In the genomic region with DNA sequence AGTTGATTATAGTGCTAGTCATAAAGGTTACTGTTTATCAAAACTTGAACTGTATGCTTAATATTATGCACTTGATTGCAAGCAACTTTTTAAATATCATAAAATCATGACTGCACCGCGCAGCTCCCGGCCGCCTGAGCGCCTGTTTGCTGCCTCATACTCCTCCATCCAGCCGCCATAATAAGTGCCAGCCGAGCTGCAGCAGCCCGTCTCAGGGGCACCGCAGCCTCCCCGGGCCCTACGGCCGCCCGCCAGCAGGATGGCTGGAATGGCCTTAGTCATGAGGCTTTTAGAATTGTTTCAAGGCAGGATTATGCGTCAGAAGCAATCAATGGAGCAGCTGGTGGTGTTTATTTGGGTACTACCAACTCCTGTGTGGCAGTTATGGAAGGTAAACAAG, we compare ENCODE assay signal across 15 cellular contexts.
DNase-seq lines count a peak whose midpoint lies in the region; ATAC-seq lines count a peak whose summit lies in the region.
"Had no signal": no experiment of that assay in that cellular context is flagged by ENCODE, and none has a peak within 500 bp of the region (broad histone marks: within the 10 kb centered on the region; RNA-seq: fewer than 3 reads in every experiment).

No MANE protein-coding gene starts in this region.

- peaks cover 0 to 2% (median 0%) of the 10 kb centered on the region in 5 donors for H3K9me3 Mint-ChIP-seq in CD8-positive, alpha-beta memory T cell
- H3K9me3 Mint-ChIP-seq: H9 had no signal

- no peak overlapping the region for H3K27ac Mint-ChIP-seq in CD8-positive, alpha-beta memory T cell
- H3K27ac Mint-ChIP-seq: CD4-positive, CD25-positive, alpha-beta regulatory T cell; H9 had no signal

- H3K9me3 ChIP-seq in CD8-positive, alpha-beta memory T cell (ENCODE audit: low read length) = no peaks in the 10 kb centered on the region
- H3K9me3 ChIP-seq: BLaER1 treated with 17β-estradiol and CSF1 and Interleukin-3, amounts not matched to agents 10 nM and 100 nM had no signal

- H3K36me3 Mint-ChIP-seq in CD8-positive, alpha-beta memory T cell = no peaks in the 10 kb centered on the region
- H3K36me3 Mint-ChIP-seq: CD4-positive, CD25-positive, alpha-beta regulatory T cell had no signal

- H3K4me1 ChIP-seq in CD8-positive, alpha-beta memory T cell (ENCODE audit: insufficient read depth, low read length) = no peaks in the 10 kb centered on the region
- H3K4me1 ChIP-seq: BLaER1 treated with 17β-estradiol and CSF1 and Interleukin-3, amounts not matched to agents 10 nM and 100 nM had no signal

- POLR2A ChIA-PET in CD8-positive, alpha-beta memory T cell (lab: Charles Lee) = no interaction called here

- ATAC-seq in HG03571 (IDR thresholded peaks at IDR 0.05; ENCODE audit: unreplicated experiment) = no peak
- ATAC-seq: HepG2 had no signal

- no peak overlapping the region for H3K27ac ChIP-seq in CD8-positive, alpha-beta memory T cell (ENCODE audit: low read depth, low read length)
- H3K27ac ChIP-seq: BLaER1 treated with 17β-estradiol and CSF1 and Interleukin-3, amounts not matched to agents 10 nM and 100 nM had no signal

- H3K4me3 ChIP-seq in CD8-positive, alpha-beta memory T cell (ENCODE audit: low read length) = no peak overlapping the region
- H3K4me3 ChIP-seq: BLaER1 treated with 17β-estradiol and CSF1 and Interleukin-3, amounts not matched to agents 10 nM and 100 nM had no signal

- no peaks in the 10 kb centered on the region for H3K4me1 Mint-ChIP-seq in CD8-positive, alpha-beta memory T cell
- H3K4me1 Mint-ChIP-seq: CD4-positive, CD25-positive, alpha-beta regulatory T cell had no signal

- DNase-seq in NCI-H2029 (lab: John Stamatoyannopoulos, UW) (peak; percentile 40), NCI-H2029 treated with DMSO at 0.1 percent for 48 hours (lab: John Stamatoyannopoulos, UW) (no peak), Daoy (ENCODE audit: low read depth) (peak; percentile 26), NCI-H748 (lab: John Stamatoyannopoulos, UW; ENCODE audit: unreplicated experiment) (peak; percentile 92), NCI-H2171 (lab: John Stamatoyannopoulos, UW) (no peak)
- no peak for DNase-seq in CD8-positive, alpha-beta memory T cell
- DNase-seq: ACHN; CD4-positive, CD25-positive, alpha-beta regulatory T cell; DMS79 treated with DMSO at 0.1 percent for 48 hours; GDM1; GOT3; H9 had no signal

- no peaks in the 10 kb centered on the region for H3K27me3 Mint-ChIP-seq in CD8-positive, alpha-beta memory T cell
- H3K27me3 Mint-ChIP-seq: CD4-positive, CD25-positive, alpha-beta regulatory T cell had no signal

- H3K4me3 Mint-ChIP-seq in CD8-positive, alpha-beta memory T cell = no peak overlapping the region
- H3K4me3 Mint-ChIP-seq: CD4-positive, CD25-positive, alpha-beta regulatory T cell; H9 had no signal

- H3K27me3 ChIP-seq in CD8-positive, alpha-beta memory T cell (ENCODE audit: insufficient read depth, low read length, poor library complexity, severe bottlenecking) = no peaks in the 10 kb centered on the region
- H3K27me3 ChIP-seq: BLaER1 treated with 17β-estradiol and CSF1 and Interleukin-3, amounts not matched to agents 10 nM and 100 nM had no signal

- no peaks in the 10 kb centered on the region for H3K36me3 ChIP-seq in CD8-positive, alpha-beta memory T cell (ENCODE audit: insufficient read depth, low read length)
- H3K36me3 ChIP-seq: BLaER1 treated with 17β-estradiol and CSF1 and Interleukin-3, amounts not matched to agents 10 nM and 100 nM had no signal

- CTCF ChIA-PET in CD8-positive, alpha-beta memory T cell (lab: Charles Lee) = no interaction called here

Comparison
In these comparisons a context has a peak if more than half of its experiments do, and no peak if none do; other contexts are left out.
1. DNase-seq: peak in NCI-H2029 (single experiment), Daoy (single experiment) and NCI-H748 (single experiment); none in NCI-H2029 treated with DMSO at 0.1 percent for 48 hours (single experiment), CD8-positive, alpha-beta memory T cell (0 of 5) and NCI-H2171 (single experiment).